ENCODE assay signal across 9 cellular contexts in the genomic region with DNA sequence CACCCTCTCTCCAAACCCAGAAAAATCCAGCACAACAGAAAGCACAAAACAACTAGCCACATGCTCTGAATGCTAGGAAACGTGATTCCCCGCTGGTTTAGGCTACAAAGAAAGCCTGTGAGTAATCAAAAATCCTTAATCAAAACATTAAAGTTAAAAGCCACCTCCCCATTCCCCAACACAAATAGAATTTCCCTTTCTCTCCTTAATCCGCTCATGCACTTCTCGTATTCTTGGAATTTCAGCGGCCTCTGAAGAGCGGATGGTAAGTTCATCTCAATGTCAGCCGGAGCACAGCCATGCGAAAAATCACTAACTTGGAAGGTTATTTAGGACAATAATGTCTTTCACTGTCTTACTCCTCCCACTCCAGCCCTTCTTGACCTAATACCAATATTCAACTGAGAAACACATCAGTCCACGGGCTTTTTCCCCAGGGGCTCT.
DNase-seq lines count a peak whose midpoint lies in the region; ATAC-seq and TF ChIP-seq lines count a peak whose summit lies in the region.
"Had no signal": no experiment of that assay in that cellular context is flagged by ENCODE, and none has a peak within 500 bp of the region (broad histone marks: within the 10 kb centered on the region; RNA-seq: fewer than 3 reads in every experiment).

No MANE protein-coding gene starts in this region.

- H3K4me3 ChIP-seq in brain microvascular endothelial cell (ENCODE audit: low read depth, low read length) (peak overlapping the region; percentile 77), stomach smooth muscle (ENCODE audit: low read length in 2 of 2) (peak overlapping the region; percentile 86 to 88)

- TF ChIP-seq CTCF in brain microvascular endothelial cell (IDR thresholded peaks at IDR 0.05; ENCODE audit: low read depth, low read length, missing control alignments), result no peak

- intact Hi-C loops in activated CD4-positive, alpha-beta T cell treated with anti-CD3 and anti-CD28 coated beads for 36 hours (cut with DNase I, micrococcal nuclease), result no loop called here

- no peaks in the 10 kb centered on the region for H3K9me3 ChIP-seq in stomach smooth muscle (ENCODE audit: control insufficient read depth in 2 of 2, low read length in 2 of 2)

- peaks cover 37% of the 10 kb centered on the region for H3K27me3 Mint-ChIP-seq in activated CD4-positive, alpha-beta T cell treated with anti-CD3 and anti-CD28 coated beads for 36 hours

- H3K27ac ChIP-seq in brain microvascular endothelial cell, result peak overlapping the region; percentile 66
- H3K27ac ChIP-seq in stomach smooth muscle (ENCODE audit: low read length), result peak overlapping the region; percentile 67

- H3K27ac Mint-ChIP-seq in activated CD4-positive, alpha-beta T cell treated with anti-CD3 and anti-CD28 coated beads for 36 hours, result no peak overlapping the region

- H3K36me3 Mint-ChIP-seq in activated CD4-positive, alpha-beta T cell treated with anti-CD3 and anti-CD28 coated beads for 36 hours (ENCODE audit: low read depth), result no peaks in the 10 kb centered on the region
- H3K36me3 Mint-ChIP-seq: CD4-positive, CD25-positive, alpha-beta regulatory T cell had no signal

- no peak for ATAC-seq in activated CD4-positive, alpha-beta T cell treated with anti-CD3 and anti-CD28 coated beads for 36 hours
- ATAC-seq in GM19395 (IDR thresholded peaks at IDR 0.05; ENCODE audit: unreplicated experiment), result no peak

- H3K9ac ChIP-seq in stomach smooth muscle (ENCODE audit: low read length in 2 of 2), result peak overlapping the region; percentile 71 to 82

- H3K36me3 ChIP-seq in brain microvascular endothelial cell (replicated peaks), result no peaks in the 10 kb centered on the region
- H3K36me3 ChIP-seq in stomach smooth muscle (ENCODE audit: control insufficient read depth in 2 of 2, insufficient read depth in 2 of 2, low read length in 2 of 2), result no peaks in the 10 kb centered on the region

- no peaks in the 10 kb centered on the region for H3K27me3 ChIP-seq in brain microvascular endothelial cell (replicated peaks)
- no peaks in the 10 kb centered on the region for H3K27me3 ChIP-seq in stomach smooth muscle (ENCODE audit: control insufficient read depth in 1 of 2, insufficient read depth in 2 of 2, low read length in 2 of 2)

- peaks cover 2% of the 10 kb centered on the region for H3K9me3 Mint-ChIP-seq in activated CD4-positive, alpha-beta T cell treated with anti-CD3 and anti-CD28 coated beads for 36 hours (ENCODE audit: low read depth)

- CTCF ChIA-PET in activated CD4-positive, alpha-beta T cell treated with anti-CD3 and anti-CD28 coated beads for 36 hours (lab: Charles Lee), result no interaction called here

- DNase-seq in activated CD4-positive, alpha-beta T cell treated with anti-CD3 and anti-CD28 coated beads for 36 hours, result no peak
- no peak for DNase-seq in activated CD4-positive, alpha-beta T cell treated with anti-CD3 and anti-CD28 coated beads, Interleukin-2, amount 50 U/mL, for 1 hour
- peak; percentile 37 for DNase-seq in brain microvascular endothelial cell
- DNase-seq in islet precursor cell, result peak; percentile 54
- DNase-seq in cortex of kidney (lab: John Stamatoyannopoulos, UW), result no peak
- DNase-seq in stimulated activated CD4-positive, alpha-beta T cell treated with anti-CD3 and anti-CD28 coated beads, Interleukin-4, amount 100 ng/mL, for 4 hours, result no peak

- peaks cover 6% of the 10 kb centered on the region for H3K4me1 ChIP-seq in stomach smooth muscle (ENCODE audit: control insufficient read depth, insufficient read depth, low read length)

- H3K4me1 Mint-ChIP-seq in activated CD4-positive, alpha-beta T cell treated with anti-CD3 and anti-CD28 coated beads for 36 hours, result peaks cover 3% of the 10 kb centered on the region

- peak overlapping the region; percentile 35 for H3K4me3 Mint-ChIP-seq in activated CD4-positive, alpha-beta T cell treated with anti-CD3 and anti-CD28 coated beads for 36 hours
- H3K4me3 Mint-ChIP-seq: CD4-positive, CD25-positive, alpha-beta regulatory T cell had no signal

- in situ Hi-C loops in brain microvascular endothelial cell (cut with HindIII; ENCODE audit: low pct_ligation_motif_present, low sequenced_read_pairs), result no loop called here

- POLR2A ChIA-PET in activated CD4-positive, alpha-beta T cell treated with anti-CD3 and anti-CD28 coated beads for 36 hours (lab: Charles Lee), result no interaction called here

Comparison
In these comparisons a context has a peak if more than half of its experiments do, and no peak if none do; other contexts are left out.
1. DNase-seq: peak in brain microvascular endothelial cell (single experiment) and islet precursor cell (single experiment); none in activated CD4-positive, alpha-beta T cell treated with anti-CD3 and anti-CD28 coated beads for 36 hours (single experiment), activated CD4-positive, alpha-beta T cell treated with anti-CD3 and anti-CD28 coated beads, Interleukin-2, amount 50 U/mL, for 1 hour (single experiment), cortex of kidney (single experiment) and stimulated activated CD4-positive, alpha-beta T cell treated with anti-CD3 and anti-CD28 coated beads, Interleukin-4, amount 100 ng/mL, for 4 hours (0 of 2).